Comparison of ENCODE assay signal across 15 cellular contexts in the genomic region with DNA sequence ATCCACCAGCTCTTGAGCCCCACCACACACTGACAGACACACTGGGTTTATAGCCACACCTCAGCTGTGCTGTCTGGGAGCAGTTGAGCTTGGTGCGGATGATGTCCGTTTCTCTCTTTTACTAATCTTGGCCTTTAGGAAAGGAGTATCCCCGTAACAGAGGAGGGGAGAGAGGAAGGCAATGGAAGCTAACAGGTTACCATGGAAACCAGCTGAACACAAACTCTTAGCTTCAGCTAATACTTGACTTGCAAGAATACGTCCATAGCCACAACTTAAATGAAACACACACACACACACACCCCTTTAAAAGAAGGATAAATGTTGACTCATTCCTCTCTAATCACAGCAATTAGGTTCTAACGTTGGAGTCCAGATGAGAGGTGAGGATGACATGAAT.
"Had no signal": no experiment of that assay in that cellular context is flagged by ENCODE, and none has a peak within 500 bp of the region (broad histone marks: within the 10 kb centered on the region; RNA-seq: fewer than 3 reads in every experiment).

No MANE protein-coding gene starts in this region.

- DNase-seq: activated CD4-positive, alpha-beta T cell treated with anti-CD3 and anti-CD28 coated beads for 4 hours; activated naive CD4-positive, alpha-beta T cell treated with Interleukin-2 at 50 U/mL for 16 hours; central memory CD4-positive, alpha-beta T cell; cortex of kidney; effector memory CD8-positive, alpha-beta T cell; hippocampal formation; kidney glomerular epithelial cell; naive B cell; posterior cingulate gyrus; stimulated activated CD4-positive, alpha-beta T cell treated with anti-CD3 and anti-CD28 coated beads, Interleukin-15, amount 100 ng/mL, for 24 hours; stimulated activated CD4-positive, alpha-beta T cell treated with anti-CD3 and anti-CD28 coated beads, Interleukin-4, amount 100 ng/mL, for 24 hours; stomach had no signal

- ATAC-seq: effector memory CD8-positive, alpha-beta T cell; gastroesophageal sphincter had no signal

- H3K27ac ChIP-seq: gastroesophageal sphincter, neutrophil, stomach, thoracic aorta had no signal

- H3K4me3 ChIP-seq: gastroesophageal sphincter, stomach, thoracic aorta had no signal

- H3K9me3 ChIP-seq: gastroesophageal sphincter, neutrophil, stomach, thoracic aorta had no signal

- H3K36me3 ChIP-seq: gastroesophageal sphincter, neutrophil, stomach, thoracic aorta had no signal
